8 cellular contexts compared by ENCODE assay signal in the genomic region with DNA sequence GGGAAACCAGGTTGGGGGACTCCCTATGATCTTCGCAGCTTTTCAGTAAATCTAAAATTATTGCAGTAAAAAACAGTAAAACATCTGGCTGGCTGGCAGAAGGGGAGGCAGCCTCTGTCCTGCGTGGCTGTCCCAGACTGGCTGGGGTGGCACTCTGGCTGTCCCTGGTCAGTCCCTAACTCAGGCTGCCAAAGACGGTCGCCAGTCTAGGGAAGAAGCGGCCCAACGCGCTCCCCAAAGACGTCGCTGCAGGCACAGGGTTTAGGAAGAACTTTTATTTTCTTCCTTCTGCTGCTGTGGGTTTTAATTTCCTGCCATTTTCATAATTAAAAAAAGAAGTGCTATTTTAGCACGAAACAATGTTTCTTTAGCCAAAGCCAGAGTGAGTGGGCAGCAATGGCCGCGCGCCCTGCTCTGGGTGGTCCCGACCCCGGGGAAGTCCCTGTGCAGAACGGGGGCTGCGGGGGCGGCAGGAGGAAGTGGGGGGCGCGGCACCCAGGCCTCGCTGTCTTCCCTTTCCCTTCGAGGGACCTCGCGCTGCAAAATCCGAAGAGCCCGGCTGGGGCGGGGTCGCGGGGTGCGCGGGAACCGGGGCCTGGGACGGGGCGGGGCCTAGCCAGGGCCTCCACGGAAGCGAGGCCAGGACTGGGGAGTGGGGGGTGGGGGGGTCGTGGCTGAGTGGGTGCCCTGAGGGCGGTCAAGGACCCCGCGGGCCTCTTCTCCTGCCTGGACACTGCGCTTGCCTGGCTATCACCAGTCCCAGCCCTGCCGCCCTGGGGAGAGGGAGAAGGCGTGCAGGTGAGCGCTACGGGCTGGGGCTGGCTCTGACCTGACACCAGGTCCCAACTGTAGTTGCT. TPM values are rescaled to one million over a fixed set of nuclear protein-coding genes. Genes with fewer than 3 reads are reported as not detected.
DNase-seq lines count a peak whose midpoint lies in the region; ATAC-seq, FAIRE-seq and TF ChIP-seq lines count a peak whose summit lies in the region.

No MANE protein-coding gene starts in this region.

- no peaks in the 10 kb centered on the region for H3K36me3 Mint-ChIP-seq in activated naive CD8-positive, alpha-beta T cell
- no peaks in the 10 kb centered on the region for H3K36me3 Mint-ChIP-seq in memory B cell

- H3K9me3 Mint-ChIP-seq in activated naive CD8-positive, alpha-beta T cell (ENCODE audit: low read depth) = no peaks in the 10 kb centered on the region
- H3K9me3 Mint-ChIP-seq in memory B cell = no peaks in the 10 kb centered on the region

- H3K4me1 Mint-ChIP-seq in activated naive CD8-positive, alpha-beta T cell (ENCODE audit: low read depth) = peaks cover 21% of the 10 kb centered on the region
- peaks cover 15% of the 10 kb centered on the region for H3K4me1 Mint-ChIP-seq in memory B cell

- FAIRE-seq in frontal cortex (lab: Jason Lieb, UNC) = no peak

- DNase-seq in stimulated activated CD4-positive, alpha-beta T cell treated with anti-CD3 and anti-CD28 coated beads, Interleukin-12 subunit alpha, Interleukin-12 subunit beta, amount 100 ng/mL, for 4 hours = peak; percentile 23
- no peak for DNase-seq in stimulated activated CD4-positive, alpha-beta T cell treated with anti-CD3 and anti-CD28 coated beads, Interleukin-4, amount 100 ng/mL, for 24 hours
- DNase-seq in memory B cell (ENCODE audit: low spot score in 2 of 2) (no peak), SIG-M5 treated with dmso at 0.1 percent for 504 hours (lab: John Stamatoyannopoulos, UW; ENCODE audit: unreplicated experiment) (no peak), frontal cortex (ENCODE audit: low spot score in 2 of 2) (no peak)

- ATAC-seq in memory B cell (ENCODE audit: low read depth) (peak; percentile 52), SK-N-SH treated with all-trans-retinoic acid at 6 μM for 48 hours (no peak), HG02763 (IDR thresholded peaks at IDR 0.05; ENCODE audit: unreplicated experiment) (no peak)

- H3K4me3 Mint-ChIP-seq in activated naive CD8-positive, alpha-beta T cell = peak overlapping the region; percentile 81
- H3K4me3 Mint-ChIP-seq in memory B cell = peak overlapping the region; percentile 56

- no peaks in the 10 kb centered on the region for H3K27me3 Mint-ChIP-seq in activated naive CD8-positive, alpha-beta T cell
- H3K27me3 Mint-ChIP-seq in memory B cell = peaks cover 7% of the 10 kb centered on the region

- H3K27ac Mint-ChIP-seq in activated naive CD8-positive, alpha-beta T cell = peak overlapping the region; percentile 83
- H3K27ac Mint-ChIP-seq in memory B cell = no peak overlapping the region

TF ChIP-seq in SK-N-SH treated with all-trans-retinoic acid at 6 μM for 48 hours, 23 proteins besides CTCF, POLR2A, EP300 and RAD21 (continues in another document):
- TF ChIP-seq ZNF70 (CRISPR knock-in tag; IDR thresholded peaks at IDR 0.05) = no peak
- TF ChIP-seq, protein P1, sequence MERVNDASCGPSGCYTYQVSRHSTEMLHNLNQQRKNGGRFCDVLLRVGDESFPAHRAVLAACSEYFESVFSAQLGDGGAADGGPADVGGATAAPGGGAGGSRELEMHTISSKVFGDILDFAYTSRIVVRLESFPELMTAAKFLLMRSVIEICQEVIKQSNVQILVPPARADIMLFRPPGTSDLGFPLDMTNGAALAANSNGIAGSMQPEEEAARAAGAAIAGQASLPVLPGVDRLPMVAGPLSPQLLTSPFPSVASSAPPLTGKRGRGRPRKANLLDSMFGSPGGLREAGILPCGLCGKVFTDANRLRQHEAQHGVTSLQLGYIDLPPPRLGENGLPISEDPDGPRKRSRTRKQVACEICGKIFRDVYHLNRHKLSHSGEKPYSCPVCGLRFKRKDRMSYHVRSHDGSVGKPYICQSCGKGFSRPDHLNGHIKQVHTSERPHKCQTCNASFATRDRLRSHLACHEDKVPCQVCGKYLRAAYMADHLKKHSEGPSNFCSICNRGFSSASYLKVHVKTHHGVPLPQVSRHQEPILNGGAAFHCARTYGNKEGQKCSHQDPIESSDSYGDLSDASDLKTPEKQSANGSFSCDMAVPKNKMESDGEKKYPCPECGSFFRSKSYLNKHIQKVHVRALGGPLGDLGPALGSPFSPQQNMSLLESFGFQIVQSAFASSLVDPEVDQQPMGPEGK (CRISPR knock-in tag; IDR thresholded peaks at IDR 0.05; ENCODE audit: borderline replicate concordance) = no peak
- no peak for TF ChIP-seq ZC3H10 (CRISPR knock-in tag; IDR thresholded peaks at IDR 0.05)
- no peak for TF ChIP-seq ARNTL (CRISPR knock-in tag; IDR thresholded peaks at IDR 0.05; ENCODE audit: borderline replicate concordance, low read depth)
- TF ChIP-seq CREB5 (CRISPR knock-in tag; IDR thresholded peaks at IDR 0.05; ENCODE audit: low read depth) = no peak
- TF ChIP-seq POU6F1 (CRISPR knock-in tag; IDR thresholded peaks at IDR 0.05; ENCODE audit: borderline replicate concordance, low read depth) = no peak
- TF ChIP-seq ZNF8 (CRISPR knock-in tag; IDR thresholded peaks at IDR 0.05) = no peak
- no peak for TF ChIP-seq ZFP3 (CRISPR knock-in tag; IDR thresholded peaks at IDR 0.05)
- TF ChIP-seq GLIS3 (CRISPR knock-in tag; IDR thresholded peaks at IDR 0.05) = no peak
- no peak for TF ChIP-seq SNAI2 (CRISPR knock-in tag; IDR thresholded peaks at IDR 0.05)
- no peak for TF ChIP-seq BACH2 (CRISPR knock-in tag; IDR thresholded peaks at IDR 0.05; ENCODE audit: borderline replicate concordance)
- TF ChIP-seq ISL1 (CRISPR knock-in tag; IDR thresholded peaks at IDR 0.05) = no peak
- no peak for TF ChIP-seq OSR1 (CRISPR knock-in tag; IDR thresholded peaks at IDR 0.05)
- no peak for TF ChIP-seq CSRNP3 (CRISPR knock-in tag; IDR thresholded peaks at IDR 0.05)
- no peak for TF ChIP-seq TSHZ2 (CRISPR knock-in tag; IDR thresholded peaks at IDR 0.05)
- TF ChIP-seq ZFP30 (CRISPR knock-in tag; IDR thresholded peaks at IDR 0.05) = no peak
- no peak for TF ChIP-seq RARB (CRISPR knock-in tag; IDR thresholded peaks at IDR 0.05)
- TF ChIP-seq TOX (CRISPR knock-in tag; IDR thresholded peaks at IDR 0.05; ENCODE audit: borderline replicate concordance) = no peak
- TF ChIP-seq TCF4 (CRISPR knock-in tag; IDR thresholded peaks at IDR 0.05; ENCODE audit: borderline replicate concordance) = no peak

RNA-seq across cellular contexts. Expression of gene LETM1, which starts 6.3 kb away (rescaled TPM):
- 115 TPM for total RNA-seq in frontal cortex

RNA-seq across cellular contexts. Expression of gene NSD2, which starts 8.9 kb away (rescaled TPM):
- total RNA-seq in frontal cortex = 113 TPM
